In the genomic region with DNA sequence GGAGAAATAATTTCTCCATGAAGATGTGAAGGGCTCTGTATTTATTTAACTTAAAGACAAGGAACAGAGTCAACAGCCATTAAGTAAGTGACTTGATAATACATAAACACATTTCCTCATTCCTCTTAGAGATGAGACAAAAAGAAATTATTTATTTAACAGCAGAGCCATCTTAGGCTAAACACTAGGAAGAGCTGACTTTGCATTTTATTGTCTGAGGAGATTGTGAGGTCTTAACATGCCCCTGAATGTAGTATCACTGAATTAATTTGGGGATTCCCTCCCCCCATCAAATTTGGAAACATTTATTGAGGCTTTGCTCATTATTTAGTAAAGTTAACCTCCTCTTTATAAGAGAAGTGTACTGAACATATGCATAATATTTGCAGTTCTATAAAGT, we compare ENCODE assay signal across 2 cellular contexts.
TF ChIP-seq lines count a peak whose summit lies in the region.

No MANE protein-coding gene starts in this region.

TF ChIP-seq in HepG2, 621 proteins besides CTCF, POLR2A, EP300 and RAD21:
- no peak for TF ChIP-seq NFIB (CRISPR knock-in tag; IDR thresholded peaks at IDR 0.05; ENCODE audit: borderline replicate concordance)
- TF ChIP-seq MAFK (conservative IDR thresholded peaks at IDR 0.05 in 1 of 2, IDR thresholded peaks at IDR 0.05 in 1 of 2; ENCODE audit: low read length in 2 of 2), result peak; percentile 87 to 94
- TF ChIP-seq NKX3-1 (CRISPR knock-in tag; IDR thresholded peaks at IDR 0.05), result no peak
- TF ChIP-seq RFX5 (IDR thresholded peaks at IDR 0.05; ENCODE audit: low read depth, low read length), result no peak
- TF ChIP-seq ZNF83 (CRISPR knock-in tag; IDR thresholded peaks at IDR 0.05; ENCODE audit: borderline replicate concordance), result no peak
- TF ChIP-seq, protein P1, sequence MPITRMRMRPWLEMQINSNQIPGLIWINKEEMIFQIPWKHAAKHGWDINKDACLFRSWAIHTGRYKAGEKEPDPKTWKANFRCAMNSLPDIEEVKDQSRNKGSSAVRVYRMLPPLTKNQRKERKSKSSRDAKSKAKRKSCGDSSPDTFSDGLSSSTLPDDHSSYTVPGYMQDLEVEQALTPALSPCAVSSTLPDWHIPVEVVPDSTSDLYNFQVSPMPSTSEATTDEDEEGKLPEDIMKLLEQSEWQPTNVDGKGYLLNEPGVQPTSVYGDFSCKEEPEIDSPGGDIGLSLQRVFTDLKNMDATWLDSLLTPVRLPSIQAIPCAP (CRISPR knock-in tag; IDR thresholded peaks at IDR 0.05; ENCODE audit: low read depth), result no peak
- TF ChIP-seq, protein P2, sequence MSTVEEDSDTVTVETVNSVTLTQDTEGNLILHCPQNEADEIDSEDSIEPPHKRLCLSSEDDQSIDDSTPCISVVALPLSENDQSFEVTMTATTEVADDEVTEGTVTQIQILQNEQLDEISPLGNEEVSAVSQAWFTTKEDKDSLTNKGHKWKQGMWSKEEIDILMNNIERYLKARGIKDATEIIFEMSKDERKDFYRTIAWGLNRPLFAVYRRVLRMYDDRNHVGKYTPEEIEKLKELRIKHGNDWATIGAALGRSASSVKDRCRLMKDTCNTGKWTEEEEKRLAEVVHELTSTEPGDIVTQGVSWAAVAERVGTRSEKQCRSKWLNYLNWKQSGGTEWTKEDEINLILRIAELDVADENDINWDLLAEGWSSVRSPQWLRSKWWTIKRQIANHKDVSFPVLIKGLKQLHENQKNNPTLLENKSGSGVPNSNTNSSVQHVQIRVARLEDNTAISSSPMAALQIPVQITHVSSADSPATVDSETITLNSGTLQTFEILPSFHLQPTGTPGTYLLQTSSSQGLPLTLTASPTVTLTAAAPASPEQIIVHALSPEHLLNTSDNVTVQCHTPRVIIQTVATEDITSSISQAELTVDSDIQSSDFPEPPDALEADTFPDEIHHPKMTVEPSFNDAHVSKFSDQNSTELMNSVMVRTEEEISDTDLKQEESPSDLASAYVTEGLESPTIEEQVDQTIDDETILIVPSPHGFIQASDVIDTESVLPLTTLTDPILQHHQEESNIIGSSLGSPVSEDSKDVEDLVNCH (CRISPR knock-in tag; IDR thresholded peaks at IDR 0.05), result no peak
- TF ChIP-seq ZNF138 (CRISPR knock-in tag; IDR thresholded peaks at IDR 0.05; ENCODE audit: low read depth), result no peak
- TF ChIP-seq, protein P3, sequence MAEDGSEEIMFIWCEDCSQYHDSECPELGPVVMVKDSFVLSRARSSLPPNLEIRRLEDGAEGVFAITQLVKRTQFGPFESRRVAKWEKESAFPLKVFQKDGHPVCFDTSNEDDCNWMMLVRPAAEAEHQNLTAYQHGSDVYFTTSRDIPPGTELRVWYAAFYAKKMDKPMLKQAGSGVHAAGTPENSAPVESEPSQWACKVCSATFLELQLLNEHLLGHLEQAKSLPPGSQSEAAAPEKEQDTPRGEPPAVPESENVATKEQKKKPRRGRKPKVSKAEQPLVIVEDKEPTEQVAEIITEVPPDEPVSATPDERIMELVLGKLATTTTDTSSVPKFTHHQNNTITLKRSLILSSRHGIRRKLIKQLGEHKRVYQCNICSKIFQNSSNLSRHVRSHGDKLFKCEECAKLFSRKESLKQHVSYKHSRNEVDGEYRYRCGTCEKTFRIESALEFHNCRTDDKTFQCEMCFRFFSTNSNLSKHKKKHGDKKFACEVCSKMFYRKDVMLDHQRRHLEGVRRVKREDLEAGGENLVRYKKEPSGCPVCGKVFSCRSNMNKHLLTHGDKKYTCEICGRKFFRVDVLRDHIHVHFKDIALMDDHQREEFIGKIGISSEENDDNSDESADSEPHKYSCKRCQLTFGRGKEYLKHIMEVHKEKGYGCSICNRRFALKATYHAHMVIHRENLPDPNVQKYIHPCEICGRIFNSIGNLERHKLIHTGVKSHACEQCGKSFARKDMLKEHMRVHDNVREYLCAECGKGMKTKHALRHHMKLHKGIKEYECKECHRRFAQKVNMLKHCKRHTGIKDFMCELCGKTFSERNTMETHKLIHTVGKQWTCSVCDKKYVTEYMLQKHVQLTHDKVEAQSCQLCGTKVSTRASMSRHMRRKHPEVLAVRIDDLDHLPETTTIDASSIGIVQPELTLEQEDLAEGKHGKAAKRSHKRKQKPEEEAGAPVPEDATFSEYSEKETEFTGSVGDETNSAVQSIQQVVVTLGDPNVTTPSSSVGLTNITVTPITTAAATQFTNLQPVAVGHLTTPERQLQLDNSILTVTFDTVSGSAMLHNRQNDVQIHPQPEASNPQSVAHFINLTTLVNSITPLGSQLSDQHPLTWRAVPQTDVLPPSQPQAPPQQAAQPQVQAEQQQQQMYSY (CRISPR knock-in tag; IDR thresholded peaks at IDR 0.05), result no peak
- TF ChIP-seq, protein P4, sequence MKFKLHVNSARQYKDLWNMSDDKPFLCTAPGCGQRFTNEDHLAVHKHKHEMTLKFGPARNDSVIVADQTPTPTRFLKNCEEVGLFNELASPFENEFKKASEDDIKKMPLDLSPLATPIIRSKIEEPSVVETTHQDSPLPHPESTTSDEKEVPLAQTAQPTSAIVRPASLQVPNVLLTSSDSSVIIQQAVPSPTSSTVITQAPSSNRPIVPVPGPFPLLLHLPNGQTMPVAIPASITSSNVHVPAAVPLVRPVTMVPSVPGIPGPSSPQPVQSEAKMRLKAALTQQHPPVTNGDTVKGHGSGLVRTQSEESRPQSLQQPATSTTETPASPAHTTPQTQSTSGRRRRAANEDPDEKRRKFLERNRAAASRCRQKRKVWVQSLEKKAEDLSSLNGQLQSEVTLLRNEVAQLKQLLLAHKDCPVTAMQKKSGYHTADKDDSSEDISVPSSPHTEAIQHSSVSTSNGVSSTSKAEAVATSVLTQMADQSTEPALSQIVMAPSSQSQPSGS (CRISPR knock-in tag; IDR thresholded peaks at IDR 0.05), result no peak
- no peak for TF ChIP-seq IRF2 (CRISPR knock-in tag; IDR thresholded peaks at IDR 0.05)
- TF ChIP-seq MAFF (IDR thresholded peaks at IDR 0.05; ENCODE audit: low read depth, low read length), result peak; percentile 87

TF ChIP-seq in K562, 482 proteins besides CTCF, POLR2A, EP300 and RAD21:
- TF ChIP-seq HLTF (IDR thresholded peaks at IDR 0.05), result no peak
- peak; percentile 69 for TF ChIP-seq MAFK (IDR thresholded peaks at IDR 0.05; ENCODE audit: low read length)
- TF ChIP-seq, protein P5, sequence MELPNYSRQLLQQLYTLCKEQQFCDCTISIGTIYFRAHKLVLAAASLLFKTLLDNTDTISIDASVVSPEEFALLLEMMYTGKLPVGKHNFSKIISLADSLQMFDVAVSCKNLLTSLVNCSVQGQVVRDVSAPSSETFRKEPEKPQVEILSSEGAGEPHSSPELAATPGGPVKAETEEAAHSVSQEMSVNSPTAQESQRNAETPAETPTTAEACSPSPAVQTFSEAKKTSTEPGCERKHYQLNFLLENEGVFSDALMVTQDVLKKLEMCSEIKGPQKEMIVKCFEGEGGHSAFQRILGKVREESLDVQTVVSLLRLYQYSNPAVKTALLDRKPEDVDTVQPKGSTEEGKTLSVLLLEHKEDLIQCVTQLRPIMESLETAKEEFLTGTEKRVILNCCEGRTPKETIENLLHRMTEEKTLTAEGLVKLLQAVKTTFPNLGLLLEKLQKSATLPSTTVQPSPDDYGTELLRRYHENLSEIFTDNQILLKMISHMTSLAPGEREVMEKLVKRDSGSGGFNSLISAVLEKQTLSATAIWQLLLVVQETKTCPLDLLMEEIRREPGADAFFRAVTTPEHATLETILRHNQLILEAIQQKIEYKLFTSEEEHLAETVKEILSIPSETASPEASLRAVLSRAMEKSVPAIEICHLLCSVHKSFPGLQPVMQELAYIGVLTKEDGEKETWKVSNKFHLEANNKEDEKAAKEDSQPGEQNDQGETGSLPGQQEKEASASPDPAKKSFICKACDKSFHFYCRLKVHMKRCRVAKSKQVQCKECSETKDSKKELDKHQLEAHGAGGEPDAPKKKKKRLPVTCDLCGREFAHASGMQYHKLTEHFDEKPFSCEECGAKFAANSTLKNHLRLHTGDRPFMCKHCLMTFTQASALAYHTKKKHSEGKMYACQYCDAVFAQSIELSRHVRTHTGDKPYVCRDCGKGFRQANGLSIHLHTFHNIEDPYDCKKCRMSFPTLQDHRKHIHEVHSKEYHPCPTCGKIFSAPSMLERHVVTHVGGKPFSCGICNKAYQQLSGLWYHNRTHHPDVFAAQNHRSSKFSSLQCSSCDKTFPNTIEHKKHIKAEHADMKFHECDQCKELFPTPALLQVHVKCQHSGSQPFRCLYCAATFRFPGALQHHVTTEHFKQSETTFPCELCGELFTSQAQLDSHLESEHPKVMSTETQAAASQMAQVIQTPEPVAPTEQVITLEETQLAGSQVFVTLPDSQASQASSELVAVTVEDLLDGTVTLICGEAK (IDR thresholded peaks at IDR 0.05), result no peak
- TF ChIP-seq, protein P5 (CRISPR knock-in tag; IDR thresholded peaks at IDR 0.05), result no peak
- TF ChIP-seq ZNF316 (IDR thresholded peaks at IDR 0.05), result peak; percentile 75
- no peak for TF ChIP-seq NCOA6 (IDR thresholded peaks at IDR 0.05)
- TF ChIP-seq POLR2B (IDR thresholded peaks at IDR 0.05; ENCODE audit: low read depth, partially characterized antibody), result no peak
- no peak for TF ChIP-seq TAF15 (IDR thresholded peaks at IDR 0.05; ENCODE audit: low read depth, low read length)
- TF ChIP-seq C11orf30 (IDR thresholded peaks at IDR 0.05; ENCODE audit: low read depth), result peak; percentile 64; the same call in 1 of the 2 replicates
- TF ChIP-seq ZFP36 (IDR thresholded peaks at IDR 0.05; ENCODE audit: low read depth, low read length, partially characterized antibody), result no peak
- TF ChIP-seq SMARCE1 (IDR thresholded peaks at IDR 0.05), result no peak
- TF ChIP-seq ARHGAP35 (IDR thresholded peaks at IDR 0.05; ENCODE audit: partially characterized antibody), result no peak
- no peak for TF ChIP-seq NELFE (IDR thresholded peaks at IDR 0.05; ENCODE audit: insufficient read depth, insufficient read length)
- no peak for TF ChIP-seq ZSCAN29 (IDR thresholded peaks at IDR 0.05)
- no peak for TF ChIP-seq ZNF232 (CRISPR knock-in tag; IDR thresholded peaks at IDR 0.05)
- peak; percentile 62 for TF ChIP-seq MAFG (tag; conservative IDR thresholded peaks at IDR 0.05)
- no peak for TF ChIP-seq JUN (IDR thresholded peaks at IDR 0.05; ENCODE audit: borderline replicate concordance, low read depth, low read length)
- TF ChIP-seq JUN (CRISPR knock-in tag; IDR thresholded peaks at IDR 0.05; ENCODE audit: borderline replicate concordance), result no peak
- no peak for TF ChIP-seq TOE1 (IDR thresholded peaks at IDR 0.05; ENCODE audit: borderline replicate concordance)
- no peak for TF ChIP-seq TOE1 (CRISPR knock-in tag; IDR thresholded peaks at IDR 0.05; ENCODE audit: borderline replicate concordance, low read depth)
- TF ChIP-seq KLF13 (tag; IDR thresholded peaks at IDR 0.05; ENCODE audit: borderline replicate concordance, low read depth), result no peak
- peak; percentile 75 for TF ChIP-seq MAFF (IDR thresholded peaks at IDR 0.05; ENCODE audit: low read length)
- no peak for TF ChIP-seq ELF1 (tag; IDR thresholded peaks at IDR 0.05)
- TF ChIP-seq, protein P6, sequence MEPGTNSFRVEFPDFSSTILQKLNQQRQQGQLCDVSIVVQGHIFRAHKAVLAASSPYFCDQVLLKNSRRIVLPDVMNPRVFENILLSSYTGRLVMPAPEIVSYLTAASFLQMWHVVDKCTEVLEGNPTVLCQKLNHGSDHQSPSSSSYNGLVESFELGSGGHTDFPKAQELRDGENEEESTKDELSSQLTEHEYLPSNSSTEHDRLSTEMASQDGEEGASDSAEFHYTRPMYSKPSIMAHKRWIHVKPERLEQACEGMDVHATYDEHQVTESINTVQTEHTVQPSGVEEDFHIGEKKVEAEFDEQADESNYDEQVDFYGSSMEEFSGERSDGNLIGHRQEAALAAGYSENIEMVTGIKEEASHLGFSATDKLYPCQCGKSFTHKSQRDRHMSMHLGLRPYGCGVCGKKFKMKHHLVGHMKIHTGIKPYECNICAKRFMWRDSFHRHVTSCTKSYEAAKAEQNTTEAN (CRISPR knock-in tag; IDR thresholded peaks at IDR 0.05), result no peak
- TF ChIP-seq, protein P7, sequence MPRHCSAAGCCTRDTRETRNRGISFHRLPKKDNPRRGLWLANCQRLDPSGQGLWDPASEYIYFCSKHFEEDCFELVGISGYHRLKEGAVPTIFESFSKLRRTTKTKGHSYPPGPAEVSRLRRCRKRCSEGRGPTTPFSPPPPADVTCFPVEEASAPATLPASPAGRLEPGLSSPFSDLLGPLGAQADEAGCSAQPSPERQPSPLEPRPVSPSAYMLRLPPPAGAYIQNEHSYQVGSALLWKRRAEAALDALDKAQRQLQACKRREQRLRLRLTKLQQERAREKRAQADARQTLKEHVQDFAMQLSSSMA (CRISPR knock-in tag; IDR thresholded peaks at IDR 0.05), result no peak
- no peak for TF ChIP-seq ZNF311 (CRISPR knock-in tag; IDR thresholded peaks at IDR 0.05)
- no peak for TF ChIP-seq FOS (IDR thresholded peaks at IDR 0.05; ENCODE audit: extremely low read depth, insufficient read length)
- TF ChIP-seq NR1H2 (CRISPR knock-in tag; IDR thresholded peaks at IDR 0.05), result no peak
- TF ChIP-seq ZNF77 (CRISPR knock-in tag; IDR thresholded peaks at IDR 0.05), result no peak
- no peak for TF ChIP-seq CBFB (CRISPR knock-in tag; IDR thresholded peaks at IDR 0.05)
- TF ChIP-seq, protein P8, sequence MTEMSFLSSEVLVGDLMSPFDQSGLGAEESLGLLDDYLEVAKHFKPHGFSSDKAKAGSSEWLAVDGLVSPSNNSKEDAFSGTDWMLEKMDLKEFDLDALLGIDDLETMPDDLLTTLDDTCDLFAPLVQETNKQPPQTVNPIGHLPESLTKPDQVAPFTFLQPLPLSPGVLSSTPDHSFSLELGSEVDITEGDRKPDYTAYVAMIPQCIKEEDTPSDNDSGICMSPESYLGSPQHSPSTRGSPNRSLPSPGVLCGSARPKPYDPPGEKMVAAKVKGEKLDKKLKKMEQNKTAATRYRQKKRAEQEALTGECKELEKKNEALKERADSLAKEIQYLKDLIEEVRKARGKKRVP (CRISPR knock-in tag; IDR thresholded peaks at IDR 0.05), result no peak
